ENCODE assay signal across 22 cellular contexts in genomic region chr3:43063114-43063513, GRCh38. TPM values are rescaled to one million over a fixed set of nuclear protein-coding genes. Genes with fewer than 3 reads are reported as not detected.
DNase-seq lines count a peak whose midpoint lies in the region; ATAC-seq and TF ChIP-seq lines count a peak whose summit lies in the region.
"Had no signal": no experiment of that assay in that cellular context is flagged by ENCODE, and none has a peak within 500 bp of the region (broad histone marks: within the 10 kb centered on the region; RNA-seq: fewer than 3 reads in every experiment).

No MANE protein-coding gene starts in this region.

- peak; percentile 50 for DNase-seq in right atrium auricular region (ENCODE audit: low spot score)
- no peak for DNase-seq in Right ventricle myocardium superior
- peak; percentile 26 for DNase-seq in esophagus muscularis mucosa (ENCODE audit: extremely low spot score)
- DNase-seq in mesendoderm = peak; percentile 2
- no peak for DNase-seq in epidermal melanocyte (ENCODE audit: insufficient read length, low spot score)
- no peak for DNase-seq in GM13976 (ENCODE audit: low spot score)
- DNase-seq: C1 segment of cervical spinal cord; CD4-positive, alpha-beta memory T cell; COR-L47; DMS53; GDM1; MV-4-11; NCI-H1105; NCI-H1436 treated with DMSO at 0.1 percent for 48 hours; NCI-H187 treated with DMSO at 0.1 percent for 48 hours; NCI-H524 treated with DMSO at 0.1 percent for 48 hours; NCI-H774; SJCRH30 had no signal

- H3K4me3 ChIP-seq in right atrium auricular region (no peak overlapping the region), esophagus muscularis mucosa (no peak overlapping the region), mesendoderm (ENCODE audit: low read length) (no peak overlapping the region)
- H3K4me3 ChIP-seq: GM12878, K562, SJCRH30 had no signal

- H3K9me3 ChIP-seq in right atrium auricular region (peaks cover 0 to 14% of the 10 kb centered on the region in 2 donors), esophagus muscularis mucosa (peaks cover 0 to 10% (median 4%) of the 10 kb centered on the region in 4 donors)
- H3K9me3 ChIP-seq: SJCRH30 had no signal

- H3K4ac ChIP-seq in mesendoderm (ENCODE audit: low read depth, low read length) = no peak overlapping the region

- H2BK5ac ChIP-seq in mesendoderm (ENCODE audit: low read length) = peak overlapping the region; percentile 22

- TF ChIP-seq EP300 in esophagus muscularis mucosa (IDR thresholded peaks at IDR 0.05) = no peak

- H4K8ac ChIP-seq in mesendoderm (ENCODE audit: low read depth, low read length) = no peak overlapping the region

- H3K27ac ChIP-seq in right atrium auricular region (no peak overlapping the region), esophagus muscularis mucosa (replicated peaks in 1 of 4) (no peak overlapping the region), mesendoderm (ENCODE audit: low read depth, low read length) (no peak overlapping the region)
- H3K27ac ChIP-seq: SJCRH30 had no signal

- H3K56ac ChIP-seq in mesendoderm (ENCODE audit: low read length) = peak overlapping the region; percentile 47

- no peaks in the 10 kb centered on the region for H3K4me1 ChIP-seq in right atrium auricular region
- peaks cover 0 to 10% (median 0%) of the 10 kb centered on the region in 4 donors for H3K4me1 ChIP-seq in esophagus muscularis mucosa
- peaks cover 4% of the 10 kb centered on the region for H3K4me1 ChIP-seq in mesendoderm (ENCODE audit: control insufficient read depth, low read depth, low read length)
- H3K4me1 ChIP-seq: SJCRH30 had no signal

- no peak overlapping the region for H3K4me2 ChIP-seq in mesendoderm (ENCODE audit: low read length)

- H3K79me2 ChIP-seq in mesendoderm (ENCODE audit: control insufficient read depth, insufficient read depth, low read length) = no peaks in the 10 kb centered on the region

- no peak overlapping the region for H3K18ac ChIP-seq in mesendoderm (ENCODE audit: low read length)

- no peak overlapping the region for H3K23ac ChIP-seq in mesendoderm (ENCODE audit: low read length)

- H3K79me1 ChIP-seq in mesendoderm (ENCODE audit: low read length) = no peaks in the 10 kb centered on the region

- no peak overlapping the region for H4K5ac ChIP-seq in mesendoderm (ENCODE audit: low read length)

- no peak for ATAC-seq in Right ventricle myocardium superior (ENCODE audit: poor library complexity)
- no peak for ATAC-seq in HG03469 (IDR thresholded peaks at IDR 0.05; ENCODE audit: unreplicated experiment)
- ATAC-seq: GM12878, HepG2 had no signal

- no peak for TF ChIP-seq CTCF in right atrium auricular region (IDR thresholded peaks at IDR 0.05)
- no peak for TF ChIP-seq CTCF in esophagus muscularis mucosa (IDR thresholded peaks at IDR 0.05)
- no peak for TF ChIP-seq CTCF in GM13976 (IDR thresholded peaks at IDR 0.05; ENCODE audit: borderline replicate concordance, control extremely low read depth, extremely low read depth, insufficient read depth, missing control alignments)

- H3K27me3 ChIP-seq in right atrium auricular region (no peaks in the 10 kb centered on the region), esophagus muscularis mucosa (no peaks in the 10 kb centered on the region), mesendoderm (ENCODE audit: insufficient read depth, low read length, poor library complexity) (no peaks in the 10 kb centered on the region)
- H3K27me3 ChIP-seq: SJCRH30 had no signal

- WGBS in esophagus muscularis mucosa = 93% methylated on average over 4 of the region's 5 CpGs
- WGBS in mesendoderm (ENCODE audit: extremely low coverage, insufficient coverage, low lambda C conversion rate) = no CpG with 5 or more reads among the region's 5 CpGs

- H2AK5ac ChIP-seq in mesendoderm (ENCODE audit: low read length) = peak overlapping the region; percentile 49

- H2BK15ac ChIP-seq in mesendoderm (replicated peaks; ENCODE audit: low read depth) = no peak overlapping the region

- no peak overlapping the region for H3K9ac ChIP-seq in mesendoderm (ENCODE audit: low read length)

- in situ Hi-C loops in GM13976 (cut with MboI; ENCODE audit: low sequenced_read_pairs, unreplicated experiment) = no loop called here

- no peak overlapping the region for H2BK120ac ChIP-seq in mesendoderm (ENCODE audit: low read depth, low read length)

- H3K36me3 ChIP-seq in right atrium auricular region (no peaks in the 10 kb centered on the region), esophagus muscularis mucosa (no peaks in the 10 kb centered on the region), mesendoderm (ENCODE audit: control insufficient read depth, insufficient read depth, low read length) (no peaks in the 10 kb centered on the region)
- H3K36me3 ChIP-seq: SJCRH30 had no signal

- intact Hi-C loops in Right ventricle myocardium superior (cut with DNase I) = no loop called here
- intact Hi-C loops in esophagus muscularis mucosa (cut with DNase I) = no loop called here

- TF ChIP-seq POLR2A in esophagus muscularis mucosa (IDR thresholded peaks at IDR 0.05; ENCODE audit: low read depth) = no peak

RNA-seq across cellular contexts. Expression of gene POMGNT2, which starts 42.8 kb away (rescaled TPM):
- 10 to 100 TPM; 28.0 to 33.1 TPM for total RNA-seq in right atrium auricular region
- total RNA-seq in Right ventricle myocardium superior = 20.2 TPM
- total RNA-seq in esophagus muscularis mucosa = 10 to 100 TPM; 22.4 to 39.6 (median 31.1) TPM
- polyA plus RNA-seq in mesendoderm (2013, experiment 1 of 2) = 10.2 TPM
- polyA plus RNA-seq in mesendoderm (2013, experiment 2 of 2) = 10.2 TPM

Comparison
In these comparisons a context has a peak if more than half of its experiments do, and no peak if none do; other contexts are left out.
1. DNase-seq: peak in right atrium auricular region (single experiment), esophagus muscularis mucosa (single experiment) and mesendoderm (single experiment); none in Right ventricle myocardium superior (single experiment), epidermal melanocyte (single experiment) and GM13976 (single experiment).